In genomic region chr11:69644071-69644961, GRCh38 we compare ENCODE assay signal across 9 cellular contexts. TPM values are rescaled to one million over a fixed set of nuclear protein-coding genes. Genes with fewer than 3 reads are reported as not detected.
A peak's percentile ranks its signal among the peaks of the same experiment; 100 is the strongest.
DNase-seq lines count a peak whose midpoint lies in the region; ATAC-seq and TF ChIP-seq lines count a peak whose summit lies in the region.
"Had no signal": no experiment of that assay in that cellular context is flagged by ENCODE, and none has a peak within 500 bp of the region (broad histone marks: within the 10 kb centered on the region; RNA-seq: fewer than 3 reads in every experiment).

No MANE protein-coding gene starts in this region.

- H3K36me3 ChIP-seq in colonic mucosa (no peaks in the 10 kb centered on the region), aorta (ENCODE audit: control insufficient read depth in 1 of 2, insufficient read depth in 2 of 2, low read length in 1 of 2) (no peaks in the 10 kb centered on the region)

- TF ChIP-seq CTCF in colonic mucosa (IDR thresholded peaks at IDR 0.05) (no peak), GM10266 (IDR thresholded peaks at IDR 0.05; ENCODE audit: control insufficient read depth, insufficient read depth, low read depth, missing control alignments) (no peak)

- H3K27ac ChIP-seq in colonic mucosa, result no peak overlapping the region
- H3K27ac ChIP-seq in aorta (ENCODE audit: low read depth in 1 of 2, low read length in 2 of 2), result no peak overlapping the region

- peak; percentile 76 for ATAC-seq in aorta (ENCODE audit: low FRiP score)

- intact Hi-C loops in colonic mucosa (cut with DNase I) (loop anchor here (5.0 kb wide), 2 partner anchors 202 to 352 kb away; partner anchors contain the start of gene MYEOV), aorta (cut with DNase I) (loop anchor here in 1 of 2 donors (5.0 kb wide), 1 partner anchor 522 kb away; no protein-coding TSS in a partner anchor)

- H3K4me1 ChIP-seq in colonic mucosa, result peaks cover 27% of the 10 kb centered on the region
- H3K4me1 ChIP-seq in aorta (ENCODE audit: control insufficient read depth in 1 of 2, insufficient read depth in 2 of 2, low read length in 2 of 2), result no peaks in the 10 kb centered on the region

- H3K9ac ChIP-seq in colonic mucosa (ENCODE audit: low read depth in 2 of 2, low read length in 2 of 2), result peak overlapping the region in 1 of 2 donors; percentile 4

- DNase-seq in EH (ENCODE audit: low read depth) (peak; percentile 92), NCI-H2196 (lab: John Stamatoyannopoulos, UW; ENCODE audit: unreplicated experiment) (peak; percentile 83), colonic mucosa (peak; percentile 76), lung microvascular endothelial cell (ENCODE audit: low read depth in 2 of 2) (peak; percentile 71 to 81), aorta (peak; percentile 80 to 87), GM10266 (ENCODE audit: extremely low spot score) (no peak), NCI-H128 (lab: John Stamatoyannopoulos, UW; ENCODE audit: unreplicated experiment) (no peak)
- DNase-seq in activated CD4-positive, alpha-beta T cell treated with anti-CD3 and anti-CD28 coated beads, Interleukin-2, amount 50 U/mL, for 48 hours, result no peak

- H3K27me3 ChIP-seq in colonic mucosa (peaks cover 11% of the 10 kb centered on the region), aorta (ENCODE audit: control insufficient read depth in 1 of 2, insufficient read depth in 2 of 2, low read length in 1 of 2) (peaks cover 0 to 2% of the 10 kb centered on the region in 2 donors)

- H3K4me3 ChIP-seq in colonic mucosa (no peak overlapping the region), aorta (ENCODE audit: low read length in 2 of 2) (no peak overlapping the region)

- H3K9me3 ChIP-seq in colonic mucosa, result no peaks in the 10 kb centered on the region
- H3K9me3 ChIP-seq in aorta (ENCODE audit: control insufficient read depth, low read length), result no peaks in the 10 kb centered on the region

- WGBS in aorta, 2 donors, result 23 to 24% methylated on average over 22 to 24 of the region's 24 CpGs

RNA-seq across cellular contexts. Expression of gene CCND1, which starts 3.4 kb away (rescaled TPM):
- total RNA-seq in colonic mucosa (10 to 100 TPM; 59.7 to 94.6 TPM), lung microvascular endothelial cell (203 and 371 TPM in 2 replicates), aorta (100 to 1,000 TPM in 1 of 2 donors, 10 to 100 TPM in 1; 77.6 to 102 TPM)
- 10 to 100 TPM; 20.9 to 64.9 TPM for polyA plus RNA-seq in aorta

RNA-seq across cellular contexts. Expression of gene LTO1, which starts 30.8 kb away (rescaled TPM):
- total RNA-seq in colonic mucosa (10 to 100 TPM; 11.3 to 20.0 TPM), lung microvascular endothelial cell (9.2 and 12.1 TPM in 2 replicates), aorta (10 to 100 TPM; 20.7 to 34.5 TPM)
- polyA plus RNA-seq in aorta, result 10 to 100 TPM in 1 of 2 donors, 1 to 10 TPM in 1; 4.6 to 32.6 TPM

RNA-seq across cellular contexts. Expression of gene FGF19, which starts 59.5 kb away (rescaled TPM):
- under 1 TPM in 1 of 2 donors, not detected in 1; 0.22 TPM for total RNA-seq in colonic mucosa
- total RNA-seq in lung microvascular endothelial cell, result not detected in 2 replicates
- total RNA-seq in aorta, result not detected
- not detected for polyA plus RNA-seq in aorta
- total RNA-seq: T-helper 2 cell treated with Interferon-gamma antibody and Interleukin-4, amounts not matched to agents 100 ng/mL and 5 ng/mL, for 36 hours had no signal

Comparison
In these comparisons a context has a peak if more than half of its experiments do, and no peak if none do; other contexts are left out.
1. DNase-seq: peak in EH (single experiment), NCI-H2196 (single experiment), colonic mucosa (single experiment), lung microvascular endothelial cell (2 of 2) and aorta (2 of 2); none in activated CD4-positive, alpha-beta T cell treated with anti-CD3 and anti-CD28 coated beads, Interleukin-2, amount 50 U/mL, for 48 hours (0 of 2), GM10266 (single experiment) and NCI-H128 (single experiment).